22 cellular contexts compared by ENCODE assay signal in genomic region chr2:32900246-32901000, GRCh38. TPM values are rescaled to one million over a fixed set of nuclear protein-coding genes. Genes with fewer than 3 reads are reported as not detected.
DNase-seq lines count a peak whose midpoint lies in the region; ATAC-seq and TF ChIP-seq lines count a peak whose summit lies in the region.
"Had no signal": no experiment of that assay in that cellular context is flagged by ENCODE, and none has a peak within 500 bp of the region (broad histone marks: within the 10 kb centered on the region; RNA-seq: fewer than 3 reads in every experiment).

No MANE protein-coding gene starts in this region.

- 21% methylated on average over 12 of the region's 12 CpGs for WGBS in mammary epithelial cell (ENCODE audit: low coverage, missing lambda C conversion rate)

- BruUV-seq in MCF 10A (replicated peaks; lab: Mats Ljungman, UMichigan) (no TSS peak), mammary epithelial cell (replicated peaks; lab: Mats Ljungman, UMichigan) (no TSS peak)

- TF ChIP-seq CTCF in MCF 10A (IDR thresholded peaks at IDR 0.05; ENCODE audit: unreplicated experiment) (no peak), breast epithelium (IDR thresholded peaks at IDR 0.05) (no peak), mammary epithelial cell (conservative IDR thresholded peaks at IDR 0.05 in 1 of 2, IDR thresholded peaks at IDR 0.05 in 1 of 2; ENCODE audit: extremely low read depth in 1 of 2, insufficient read depth in 1 of 2, low read depth in 1 of 2, low read length in 2 of 2) (no peak), nephron progenitor cell (IDR thresholded peaks at IDR 0.05) (no peak)

- H3K9me3 ChIP-seq in breast epithelium = no peaks in the 10 kb centered on the region
- no peaks in the 10 kb centered on the region for H3K9me3 ChIP-seq in mammary epithelial cell (replicated peaks; ENCODE audit: insufficient read depth, low read length)
- H3K9me3 ChIP-seq: BLaER1, Caco-2, HAP-1 had no signal

- no peaks in the 10 kb centered on the region for H3K79me2 ChIP-seq in mammary epithelial cell (ENCODE audit: insufficient read depth, low read length)

- POLR2A ChIA-PET in MCF 10A (lab: Yijun Ruan, JAX) = no interaction called here

- H3K9me3 Mint-ChIP-seq in MCF 10A (ENCODE audit: unreplicated experiment) (peaks cover 3% of the 10 kb centered on the region), nephron progenitor cell (peaks cover 12% of the 10 kb centered on the region)
- peaks cover 2 to 3% of the 10 kb centered on the region in 2 donors for H3K9me3 Mint-ChIP-seq in activated T-cell treated with anti-CD3 and anti-CD28 coated beads, Interleukin-2, amount 50 U/mL, for 72 hours
- H3K9me3 Mint-ChIP-seq in activated T-helper 1 cell treated with anti-CD3 and anti-CD28 coated beads, Interleukin-12 subunit alpha, Interleukin-12 subunit beta, Interleukin-2, Interleukin-4 antibody, amounts not matched to agents 30 ng/mL and 10 ng/mL and 1 ng/mL, durations not matched to agents 14 hours and 24 hours and 36 hours = peaks cover 7% of the 10 kb centered on the region

- H3K4me3 Mint-ChIP-seq in MCF 10A (ENCODE audit: unreplicated experiment) (peak overlapping the region; percentile 10), nephron progenitor cell (no peak overlapping the region)
- H3K4me3 Mint-ChIP-seq in activated T-cell treated with anti-CD3 and anti-CD28 coated beads, Interleukin-2, amount 50 U/mL, for 72 hours = no peak overlapping the region
- H3K4me3 Mint-ChIP-seq in activated T-helper 1 cell treated with anti-CD3 and anti-CD28 coated beads, Interleukin-12 subunit alpha, Interleukin-12 subunit beta, Interleukin-2, Interleukin-4 antibody, amounts not matched to agents 30 ng/mL and 10 ng/mL and 1 ng/mL, durations not matched to agents 14 hours and 24 hours and 36 hours = no peak overlapping the region

- H3K27ac Mint-ChIP-seq in MCF 10A (ENCODE audit: low read depth, unreplicated experiment) (no peak overlapping the region), nephron progenitor cell (peak overlapping the region; percentile 5)
- no peak overlapping the region for H3K27ac Mint-ChIP-seq in activated T-cell treated with anti-CD3 and anti-CD28 coated beads, Interleukin-2, amount 50 U/mL, for 72 hours
- H3K27ac Mint-ChIP-seq in activated T-helper 1 cell treated with anti-CD3 and anti-CD28 coated beads, Interleukin-12 subunit alpha, Interleukin-12 subunit beta, Interleukin-2, Interleukin-4 antibody, amounts not matched to agents 30 ng/mL and 10 ng/mL and 1 ng/mL, durations not matched to agents 14 hours and 24 hours and 36 hours = no peak overlapping the region

- in situ Hi-C loops in mammary epithelial cell (cut with MboI; ENCODE audit: low sequenced_read_pairs in 2 of 2) = no loop called here

- DNase-seq in MCF 10A (ENCODE audit: unreplicated experiment) = no peak
- DNase-seq in breast epithelium (ENCODE audit: low spot score in 2 of 2) = no peak
- no peak for DNase-seq in mammary epithelial cell
- no peak for DNase-seq in nephron progenitor cell
- no peak for DNase-seq in activated T-cell treated with anti-CD3 and anti-CD28 coated beads, Interleukin-2, amount 50 U/mL, for 72 hours
- DNase-seq in kidney tubule cell (ENCODE audit: low spot score) = no peak
- no peak for DNase-seq in cardiac septum (ENCODE audit: low spot score)
- DNase-seq in activated T-helper 1 cell treated with anti-CD3 and anti-CD28 coated beads, Interleukin-12 subunit alpha, Interleukin-12 subunit beta, Interleukin-2, Interleukin-4 antibody, amounts not matched to agents 30 ng/mL and 10 ng/mL and 1 ng/mL, durations not matched to agents 14 hours and 24 hours and 36 hours (ENCODE audit: low spot score) = no peak
- DNase-seq: ACHN; Caco-2; CD4-positive, alpha-beta memory T cell; DMS 273 treated with DMSO at 0.1 percent for 48 hours; DND-41; NCI-H187 treated with DMSO at 0.1 percent for 48 hours; NCI-H2107; NCI-H446 treated with DMSO at 0.1 percent for 48 hours; NCI-H526 treated with DMSO at 0.1 percent for 48 hours; PC-3; Right ventricle myocardium superior had no signal

- H3K27me3 Mint-ChIP-seq in MCF 10A (ENCODE audit: insufficient read depth, unreplicated experiment) = peaks cover 47% of the 10 kb centered on the region
- peaks cover 13% of the 10 kb centered on the region for H3K27me3 Mint-ChIP-seq in nephron progenitor cell (ENCODE audit: low read depth, poor library complexity)
- peaks cover 35% of the 10 kb centered on the region for H3K27me3 Mint-ChIP-seq in activated T-cell treated with anti-CD3 and anti-CD28 coated beads, Interleukin-2, amount 50 U/mL, for 72 hours (ENCODE audit: low read depth)
- peaks cover 8% of the 10 kb centered on the region for H3K27me3 Mint-ChIP-seq in activated T-helper 1 cell treated with anti-CD3 and anti-CD28 coated beads, Interleukin-12 subunit alpha, Interleukin-12 subunit beta, Interleukin-2, Interleukin-4 antibody, amounts not matched to agents 30 ng/mL and 10 ng/mL and 1 ng/mL, durations not matched to agents 14 hours and 24 hours and 36 hours (ENCODE audit: insufficient read depth)

- no peaks in the 10 kb centered on the region for H4K20me1 ChIP-seq in mammary epithelial cell (ENCODE audit: insufficient read depth, low read length)
- H4K20me1 ChIP-seq: BLaER1 had no signal

- H2AFZ ChIP-seq in mammary epithelial cell (ENCODE audit: low read depth, low read length) = peak overlapping the region; percentile 3

- H3K4me3 ChIP-seq in breast epithelium (no peak overlapping the region), mammary epithelial cell (replicated peaks in 1 of 3; ENCODE audit: insufficient read depth in 1 of 3, low read depth in 2 of 3, low read length in 3 of 3) (no peak overlapping the region)
- H3K4me3 ChIP-seq: BLaER1, HAP-1 had no signal

- TF ChIP-seq POLR2A in breast epithelium (IDR thresholded peaks at IDR 0.05) = no peak

- ATAC-seq in activated T-cell treated with anti-CD3 and anti-CD28 coated beads, Interleukin-2, amount 50 U/mL, for 72 hours (replicated peaks in 1 of 2) = no peak
- ATAC-seq: PC-3 had no signal

- H3K36me3 Mint-ChIP-seq in MCF 10A (ENCODE audit: insufficient read depth, unreplicated experiment) (peaks cover 5% of the 10 kb centered on the region), nephron progenitor cell (ENCODE audit: low read depth) (peaks cover 2% of the 10 kb centered on the region)
- H3K36me3 Mint-ChIP-seq in activated T-cell treated with anti-CD3 and anti-CD28 coated beads, Interleukin-2, amount 50 U/mL, for 72 hours (ENCODE audit: insufficient read depth in 2 of 2) = peaks cover 0 to 2% of the 10 kb centered on the region in 2 donors
- H3K36me3 Mint-ChIP-seq in activated T-helper 1 cell treated with anti-CD3 and anti-CD28 coated beads, Interleukin-12 subunit alpha, Interleukin-12 subunit beta, Interleukin-2, Interleukin-4 antibody, amounts not matched to agents 30 ng/mL and 10 ng/mL and 1 ng/mL, durations not matched to agents 14 hours and 24 hours and 36 hours (ENCODE audit: low read depth) = no peaks in the 10 kb centered on the region
- H3K36me3 Mint-ChIP-seq: CD4-positive, alpha-beta memory T cell had no signal

- H3K4me1 Mint-ChIP-seq in MCF 10A (ENCODE audit: insufficient read depth, unreplicated experiment) (peaks cover 8% of the 10 kb centered on the region), nephron progenitor cell (peaks cover 6% of the 10 kb centered on the region)
- H3K4me1 Mint-ChIP-seq in activated T-cell treated with anti-CD3 and anti-CD28 coated beads, Interleukin-2, amount 50 U/mL, for 72 hours (ENCODE audit: low read depth) = no peaks in the 10 kb centered on the region
- H3K4me1 Mint-ChIP-seq in activated T-helper 1 cell treated with anti-CD3 and anti-CD28 coated beads, Interleukin-12 subunit alpha, Interleukin-12 subunit beta, Interleukin-2, Interleukin-4 antibody, amounts not matched to agents 30 ng/mL and 10 ng/mL and 1 ng/mL, durations not matched to agents 14 hours and 24 hours and 36 hours (ENCODE audit: low read depth) = no peaks in the 10 kb centered on the region

- CTCF ChIA-PET in MCF 10A (lab: Yijun Ruan, JAX) = no interaction called here
- CTCF ChIA-PET in mammary epithelial cell (lab: Charles Lee; ENCODE audit: low non-redundant PET) = no interaction called here

- no peaks in the 10 kb centered on the region for H3K36me3 ChIP-seq in breast epithelium
- H3K36me3 ChIP-seq in mammary epithelial cell (ENCODE audit: insufficient read depth, low read length) = no peaks in the 10 kb centered on the region
- H3K36me3 ChIP-seq: BLaER1, HAP-1 had no signal

- intact Hi-C loops in MCF 10A (cut with micrococcal nuclease) = no loop called here
- intact Hi-C loops in breast epithelium (cut with DNase I; ENCODE audit: low total_unique reads) = no loop called here
- intact Hi-C loops in mammary epithelial cell (cut with micrococcal nuclease) = no loop called here
- intact Hi-C loops in cardiac septum (cut with DNase I) = no loop called here
- intact Hi-C loops in activated T-helper 1 cell treated with anti-CD3 and anti-CD28 coated beads, Interleukin-12 subunit alpha, Interleukin-12 subunit beta, Interleukin-2, Interleukin-4 antibody, amounts not matched to agents 30 ng/mL and 10 ng/mL and 1 ng/mL, durations not matched to agents 14 hours and 24 hours and 36 hours (cut with micrococcal nuclease) = no loop called here

- H3K27ac ChIP-seq in breast epithelium (no peak overlapping the region), mammary epithelial cell (ENCODE audit: insufficient read depth, low read depth, low read length) (no peak overlapping the region)
- H3K27ac ChIP-seq: 22Rv1, BLaER1 had no signal

- no peaks in the 10 kb centered on the region for H3K4me1 ChIP-seq in breast epithelium
- H3K4me1 ChIP-seq in mammary epithelial cell (ENCODE audit: insufficient read depth, low read length) = no peaks in the 10 kb centered on the region
- H3K4me1 ChIP-seq: Caco-2, HAP-1 had no signal

- dilution Hi-C loops in mammary epithelial cell (cut with HindIII; ENCODE audit: low sequenced_read_pairs) = no loop called here

- H3K4me2 ChIP-seq in mammary epithelial cell (ENCODE audit: insufficient read depth, low read depth, low read length) = no peak overlapping the region
- H3K4me2 ChIP-seq: BLaER1 had no signal

- H3K27me3 ChIP-seq in breast epithelium (no peaks in the 10 kb centered on the region), mammary epithelial cell (ENCODE audit: insufficient read depth, low read length) (peaks cover 13% of the 10 kb centered on the region)
- H3K27me3 ChIP-seq: BLaER1 had no signal

- H3K9ac ChIP-seq in mammary epithelial cell (ENCODE audit: insufficient read depth, low read length) = no peak overlapping the region
- H3K9ac ChIP-seq: BLaER1 had no signal

RNA-seq across cellular contexts. Expression of gene LTBP1, which starts 46.3 kb away (rescaled TPM):
- total RNA-seq in MCF 10A (2022) (99.0 and 119 TPM in 2 replicates), breast epithelium (10 to 100 TPM; 13.3 to 18.7 (median 17.4) TPM), mammary epithelial cell (10 to 100 TPM; 20.9 to 80.2 TPM), cardiac septum (124 TPM)
- polyA plus RNA-seq in mammary epithelial cell = 13.7 TPM
- 36.2 TPM for polyA minus RNA-seq in mammary epithelial cell
- under 1 TPM; 0.50 to 0.67 TPM for total RNA-seq in activated T-cell treated with anti-CD3 and anti-CD28 coated beads, Interleukin-2, amount 50 U/mL, for 72 hours
- total RNA-seq in activated T-helper 1 cell treated with anti-CD3 and anti-CD28 coated beads, Interleukin-12 subunit alpha, Interleukin-12 subunit beta, Interleukin-2, Interleukin-4 antibody, amounts not matched to agents 30 ng/mL and 10 ng/mL and 1 ng/mL, durations not matched to agents 14 hours and 24 hours and 36 hours = 0.12 and 0.26 TPM in 2 replicates
- polyA plus RNA-seq: CD4-positive, alpha-beta memory T cell had no signal

Comparison
In these comparisons a context has a peak if more than half of its experiments do, and no peak if none do; other contexts are left out.
1. RNA of gene LTBP1, which starts 46.3 kb away (total RNA-seq): 124 TPM in cardiac septum (single experiment), 99.0 to 119 TPM in MCF 10A, 20.9 to 80.2 TPM in mammary epithelial cell and 13.3 to 18.7 TPM in breast epithelium; 0.50 to 0.67 TPM in activated T-cell treated with anti-CD3 and anti-CD28 coated beads, Interleukin-2, amount 50 U/mL, for 72 hours and 0.12 to 0.26 TPM in activated T-helper 1 cell treated with anti-CD3 and anti-CD28 coated beads, Interleukin-12 subunit alpha, Interleukin-12 subunit beta, Interleukin-2, Interleukin-4 antibody, amounts not matched to agents 30 ng/mL and 10 ng/mL and 1 ng/mL, durations not matched to agents 14 hours and 24 hours and 36 hours; every median in the first group is over 4 times any median in the second.